In the genomic region with DNA sequence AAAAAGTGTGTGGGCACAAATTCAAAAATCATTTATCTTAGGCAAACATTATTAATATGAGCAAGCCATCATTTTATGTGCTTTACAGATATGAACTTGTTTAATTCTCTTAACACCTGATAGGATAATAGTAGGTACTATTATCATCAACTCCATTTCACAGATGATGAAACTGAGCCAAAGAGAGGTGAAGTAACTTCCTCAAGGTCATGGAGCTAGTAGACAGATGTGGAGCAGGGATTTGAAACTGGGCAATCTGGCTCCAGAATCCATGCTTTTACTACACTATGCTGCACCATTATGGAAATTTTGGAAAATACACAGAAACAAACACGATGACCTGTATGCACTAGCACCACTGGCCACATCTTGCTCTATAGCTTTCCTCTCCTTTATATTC, we compare ENCODE assay signal across 10 cellular contexts. TPM values are rescaled to one million over a fixed set of nuclear protein-coding genes. Genes with fewer than 3 reads are reported as not detected.
DNase-seq lines count a peak whose midpoint lies in the region; ATAC-seq and TF ChIP-seq lines count a peak whose summit lies in the region.
"Had no signal": no experiment of that assay in that cellular context is flagged by ENCODE, and none has a peak within 500 bp of the region (broad histone marks: within the 10 kb centered on the region; RNA-seq: fewer than 3 reads in every experiment).

No MANE protein-coding gene starts in this region.

- peak overlapping the region; percentile 81 for H3K4me2 ChIP-seq in PC-9

- 19 to 81% (median 36%) methylated on average over 1 of the region's 1 CpG for WGBS in heart left ventricle, 4 donors
- WGBS in ovary, 3 donors, result 31 to 47% (median 40%) methylated on average over 1 of the region's 1 CpG

- H3K27ac ChIP-seq in heart left ventricle, result peak overlapping the region in 10 of 12 donors; percentile 73 to 88 (median 84)
- no peak overlapping the region for H3K27ac ChIP-seq in PC-9
- no peak overlapping the region for H3K27ac ChIP-seq in iPS-20b (ENCODE audit: low read length)
- H3K27ac ChIP-seq in upper lobe of right lung, result peak overlapping the region; percentile 84
- peak overlapping the region in 1 of 2 donors; percentile 71 for H3K27ac ChIP-seq in ovary

- ATAC-seq in heart left ventricle (no peak), Right ventricle myocardium superior (ENCODE audit: poor library complexity) (no peak), upper lobe of right lung (no peak), HG03520 (IDR thresholded peaks at IDR 0.05; ENCODE audit: unreplicated experiment) (no peak)

- peak overlapping the region in 9 of 12 donors; percentile 68 to 89 (median 77) for H3K4me3 ChIP-seq in heart left ventricle
- H3K4me3 ChIP-seq in PC-9, result peak overlapping the region; percentile 82
- H3K4me3 ChIP-seq in iPS-20b (ENCODE audit: low read length), result peak overlapping the region; percentile 98
- peak overlapping the region; percentile 72 for H3K4me3 ChIP-seq in upper lobe of right lung
- no peak overlapping the region for H3K4me3 ChIP-seq in ovary

- H3K79me2 ChIP-seq in PC-9 (ENCODE audit: low read depth), result peaks cover 17% of the 10 kb centered on the region

- no peaks in the 10 kb centered on the region for H3F3A ChIP-seq in PC-9 (ENCODE audit: insufficient read depth, low read depth)

- TF ChIP-seq EP300 in ovary (IDR thresholded peaks at IDR 0.05), result no peak

- peak overlapping the region; percentile 85 for H2AFZ ChIP-seq in PC-9

- H4K20me1 ChIP-seq in PC-9 (ENCODE audit: insufficient read depth), result no peaks in the 10 kb centered on the region

- H3K4me1 ChIP-seq in heart left ventricle (peaks cover 0 to 24% (median 10%) of the 10 kb centered on the region in 12 donors), PC-9 (replicated peaks; ENCODE audit: insufficient read depth) (0 out of 2 replicates have a peak, but pooled peaks cover 9% of the 10 kb centered on the region), iPS-20b (ENCODE audit: insufficient read depth, low read length) (peaks cover 2% of the 10 kb centered on the region), upper lobe of right lung (no peaks in the 10 kb centered on the region), ovary (ENCODE audit: insufficient read depth) (peaks cover 4% of the 10 kb centered on the region)

- H3K9me3 ChIP-seq in heart left ventricle (no peaks in the 10 kb centered on the region), PC-9 (ENCODE audit: insufficient read depth, low read depth) (no peaks in the 10 kb centered on the region), iPS-20b (ENCODE audit: insufficient read depth, low read depth, low read length) (no peaks in the 10 kb centered on the region), upper lobe of right lung (no peaks in the 10 kb centered on the region), ovary (no peaks in the 10 kb centered on the region)
- H3K9me3 ChIP-seq: mucosa of descending colon had no signal

- no peaks in the 10 kb centered on the region for H3K9me2 ChIP-seq in PC-9 (ENCODE audit: insufficient read depth)

- TF ChIP-seq CTCF in heart left ventricle (IDR thresholded peaks at IDR 0.05), result no peak
- TF ChIP-seq CTCF in PC-9 (conservative IDR thresholded peaks at IDR 0.05), result no peak
- TF ChIP-seq CTCF in upper lobe of right lung (IDR thresholded peaks at IDR 0.05), result no peak
- TF ChIP-seq CTCF in ovary (IDR thresholded peaks at IDR 0.05), result no peak

- DNase-seq in heart left ventricle, result no peak
- DNase-seq in Right ventricle myocardium superior, result no peak
- DNase-seq in PC-9, result no peak
- DNase-seq in upper lobe of right lung, result no peak
- no peak for DNase-seq in activated CD4-positive, alpha-beta T cell treated with anti-CD3 and anti-CD28 coated beads for 4 hours
- no peak for DNase-seq in ovary
- DNase-seq: activated CD4-positive, alpha-beta T cell treated with anti-CD3 and anti-CD28 coated beads for 1 hour had no signal

- H3K9ac ChIP-seq in iPS-20b (ENCODE audit: low read depth, low read length), result peak overlapping the region; percentile 98

- intact Hi-C loops in heart left ventricle (cut with DNase I), result loop anchor here in 1 of 10 donors (2.0 kb wide), 1 partner anchor 48 kb away; no protein-coding TSS in a partner anchor
- intact Hi-C loops in Right ventricle myocardium superior (cut with DNase I), result no loop called here
- intact Hi-C loops in PC-9 (cut with micrococcal nuclease; ENCODE audit: unreplicated experiment), result no loop called here
- intact Hi-C loops in upper lobe of right lung (cut with DNase I), result no loop called here
- intact Hi-C loops in ovary (cut with DNase I), result no loop called here

- POLR2A ChIA-PET in PC-9 (lab: Charles Lee; ENCODE audit: unreplicated experiment), result no interaction called here

- no peak for TF ChIP-seq POLR2A in heart left ventricle (IDR thresholded peaks at IDR 0.05)
- no peak for TF ChIP-seq POLR2A in ovary (IDR thresholded peaks at IDR 0.05)

- CTCF ChIA-PET in PC-9 (lab: Charles Lee), result interaction anchor here (0.5 kb wide), 1 partner anchor 392 kb away, joined by 4 read pairs; no protein-coding TSS in a partner anchor

- no peaks in the 10 kb centered on the region for H3K36me3 ChIP-seq in heart left ventricle
- H3K36me3 ChIP-seq in PC-9 (ENCODE audit: low read depth), result no peaks in the 10 kb centered on the region
- no peaks in the 10 kb centered on the region for H3K36me3 ChIP-seq in iPS-20b (ENCODE audit: insufficient read depth, low read depth, low read length)
- H3K36me3 ChIP-seq in upper lobe of right lung, result no peaks in the 10 kb centered on the region
- H3K36me3 ChIP-seq in ovary, result no peaks in the 10 kb centered on the region

- H3K27me3 ChIP-seq in heart left ventricle (peaks cover 0 to 7% (median 0%) of the 10 kb centered on the region in 9 donors), PC-9 (ENCODE audit: insufficient read depth, low read depth) (no peaks in the 10 kb centered on the region), iPS-20b (ENCODE audit: insufficient read depth, low read length) (no peaks in the 10 kb centered on the region), upper lobe of right lung (no peaks in the 10 kb centered on the region), ovary (no peaks in the 10 kb centered on the region)

- BruUV-seq in PC-9 (replicated peaks; lab: Mats Ljungman, UMichigan), result no TSS peak

RNA-seq across cellular contexts. Expression of gene PIN4, which starts 1.0 kb away (rescaled TPM):
- 10 to 100 TPM in 5 of 9 donors, 1 to 10 TPM in 4; 8.4 to 13.1 (median 10.0) TPM for total RNA-seq in heart left ventricle
- polyA plus RNA-seq in heart left ventricle, result 10 to 100 TPM; 16.5 to 41.5 TPM
- total RNA-seq in Right ventricle myocardium superior, result 10.7 TPM
- 5.8 and 9.7 TPM in 2 replicates for total RNA-seq in PC-9 (2021)
- 8.8 TPM for total RNA-seq in upper lobe of right lung
- total RNA-seq in ovary, result 10 to 100 TPM in 3 of 7 donors, 1 to 10 TPM in 4; 5.3 to 15.8 (median 9.9) TPM
- 10 to 100 TPM; 11.7 to 33.6 TPM for polyA plus RNA-seq in ovary

RNA-seq across cellular contexts. Expression of gene RTL5, which starts 48.8 kb away (rescaled TPM):
- total RNA-seq in heart left ventricle (1 to 10 TPM; 1.2 to 6.0 (median 2.7) TPM), Right ventricle myocardium superior (2.4 TPM), PC-9 (2021) (not detected in 2 replicates), upper lobe of right lung (9.2 TPM), ovary (10 to 100 TPM in 5 of 7 donors, 1 to 10 TPM in 2; 3.6 to 17.6 (median 14.4) TPM)
- polyA plus RNA-seq in heart left ventricle (1 to 10 TPM; 1.5 to 1.6 TPM), ovary (10 to 100 TPM in 1 of 2 donors, 1 to 10 TPM in 1; 6.4 to 16.2 TPM)

RNA-seq across cellular contexts. Expression of gene ERCC6L, which starts 58.3 kb away (rescaled TPM):
- total RNA-seq in heart left ventricle (under 1 TPM in 3 of 9 donors, not detected in 6; 0.09 to 0.45 (median 0.16) TPM), Right ventricle myocardium superior (0.08 TPM), PC-9 (2021) (6.5 and 10.0 TPM in 2 replicates), upper lobe of right lung (not detected), ovary (under 1 TPM; 0.05 to 0.60 (median 0.36) TPM)
- polyA plus RNA-seq in heart left ventricle (under 1 TPM in 1 of 2 donors, not detected in 1; 0.01 TPM), ovary (under 1 TPM; 0.20 to 0.23 TPM)

Comparison
In these comparisons a context has a peak if more than half of its experiments do, and no peak if none do; other contexts are left out.
1. H3K27ac ChIP-seq: peak in heart left ventricle (10 of 12) and upper lobe of right lung (single experiment); none in PC-9 (single experiment) and iPS-20b (single experiment).